ENCODE assay signal across 3 cellular contexts in the genomic region with DNA sequence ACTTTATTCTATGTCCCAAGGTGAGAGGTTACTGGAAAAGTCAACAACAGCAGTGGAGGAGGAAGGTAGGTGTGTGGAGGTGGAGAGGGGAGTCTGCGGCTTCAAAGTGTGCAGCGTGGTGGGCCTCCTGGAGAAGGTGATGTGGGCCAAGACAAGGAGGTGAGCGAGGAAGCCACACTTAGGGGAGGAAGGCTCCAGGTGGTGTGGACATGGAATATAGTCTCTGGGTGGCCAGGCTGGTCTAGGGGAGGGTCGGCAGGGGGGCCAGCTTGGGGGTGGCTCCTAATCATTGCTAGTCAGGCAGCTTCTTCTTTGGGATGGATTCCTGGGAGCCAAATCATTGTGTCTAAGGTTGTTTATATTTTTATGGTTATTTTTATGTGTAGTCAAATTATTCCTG.
"Had no signal": no experiment of that assay in that cellular context is flagged by ENCODE, and none has a peak within 500 bp of the region (broad histone marks: within the 10 kb centered on the region; RNA-seq: fewer than 3 reads in every experiment).

No MANE protein-coding gene starts in this region.

- DNase-seq: GDM1, GF-D8 had no signal

- H3K4me3 ChIP-seq: GM12878 had no signal

- ATAC-seq: GM12878 had no signal
